In the genomic region with DNA sequence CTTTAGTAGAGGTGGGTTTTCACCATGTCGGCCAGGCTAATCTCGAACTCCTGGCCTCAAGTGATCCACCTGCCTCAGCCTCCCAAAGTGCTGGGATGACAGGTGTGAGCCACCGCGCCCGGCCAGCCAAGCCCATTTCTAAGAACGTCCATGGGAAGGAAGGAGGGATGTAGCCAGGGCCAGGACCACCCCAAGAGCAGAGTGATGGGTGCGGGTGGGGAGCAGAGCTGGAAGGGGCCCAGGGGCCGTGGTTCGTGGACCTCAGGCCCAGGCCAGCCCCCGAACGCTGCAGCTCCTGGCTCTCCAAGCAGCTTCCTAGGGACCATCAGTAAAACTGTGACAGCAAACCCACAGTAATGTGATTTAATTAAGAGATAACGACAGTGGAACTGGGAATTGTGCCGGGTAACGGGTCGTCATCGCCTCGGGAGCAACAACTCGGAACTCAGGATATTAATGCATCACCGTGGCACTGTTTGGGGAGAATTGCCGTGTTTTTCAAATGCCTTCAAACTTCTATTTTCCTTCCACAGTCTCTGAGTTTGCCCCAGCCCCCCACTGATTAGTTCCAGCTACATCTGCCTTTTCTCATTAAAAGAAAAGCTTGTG, we compare ENCODE assay signal across 19 cellular contexts.
"Had no signal": no experiment of that assay in that cellular context is flagged by ENCODE, and none has a peak within 500 bp of the region (broad histone marks: within the 10 kb centered on the region; RNA-seq: fewer than 3 reads in every experiment).

No MANE protein-coding gene starts in this region.

- H3K4me1 ChIP-seq: adrenal gland, breast epithelium, lower lobe of right lung, SJSA1, suprapubic skin, transverse colon had no signal

- H3K36me3 ChIP-seq: adrenal gland, breast epithelium, lower lobe of right lung, neutrophil, SJSA1, suprapubic skin, transverse colon had no signal

- DNase-seq: activated B cell treated with CpG ODN at 0.5 μM for 24 hours; activated CD4-positive, alpha-beta memory T cell treated with anti-CD3 and anti-CD28 coated beads, Interleukin-2, amount 10 ng/mL, durations not matched to agents 7 days and 5 days; activated CD4-positive, alpha-beta T cell treated with anti-CD3 and anti-CD28 coated beads for 48 hours; activated gamma-delta T cell; activated T-cell treated with anti-CD3 and anti-CD28 coated beads, Interleukin-2, amount 50 U/mL, for 48 hours; effector CD4-positive, alpha-beta T cell; hippocampal formation; left colon; lower lobe of right lung; natural killer cell; transverse colon had no signal

- H3K4me1 Mint-ChIP-seq: activated B cell treated with CpG ODN at 0.5 μM for 24 hours; activated CD4-positive, alpha-beta memory T cell treated with anti-CD3 and anti-CD28 coated beads, Interleukin-2, amount 10 ng/mL, durations not matched to agents 7 days and 5 days; natural killer cell had no signal

- H3K9me3 Mint-ChIP-seq: activated B cell treated with CpG ODN at 0.5 μM for 24 hours; activated CD4-positive, alpha-beta memory T cell treated with anti-CD3 and anti-CD28 coated beads, Interleukin-2, amount 10 ng/mL, durations not matched to agents 7 days and 5 days; activated naive CD4-positive, alpha-beta T cell treated with anti-CD3 and anti-CD28 coated beads, Interleukin-2, amount 50 U/mL, for 72 hours; natural killer cell; stimulated activated naive CD8-positive, alpha-beta T cell treated with anti-CD3 and anti-CD28 coated beads, Interleukin-15, Interleukin-2, amounts not matched to agents 100 ng/mL and 50 ng/mL, for 24 hours; T-helper 2 cell treated with Interferon-gamma antibody and Interleukin-4, amounts not matched to agents 5 μg/mL and 100 μg/mL, for 36 hours had no signal

- H3K4me3 ChIP-seq: adrenal gland, breast epithelium, lower lobe of right lung, SJSA1, suprapubic skin, transverse colon had no signal

- H3K9me3 ChIP-seq: adrenal gland, lower lobe of right lung, neutrophil, SJSA1, suprapubic skin, transverse colon had no signal

- H3K36me3 Mint-ChIP-seq: activated naive CD4-positive, alpha-beta T cell treated with anti-CD3 and anti-CD28 coated beads, Interleukin-2, amount 50 U/mL, for 72 hours; natural killer cell had no signal

- H3K4me3 Mint-ChIP-seq: activated B cell treated with CpG ODN at 0.5 μM for 24 hours; activated CD4-positive, alpha-beta memory T cell treated with anti-CD3 and anti-CD28 coated beads, Interleukin-2, amount 10 ng/mL, durations not matched to agents 7 days and 5 days; natural killer cell; stimulated activated naive CD8-positive, alpha-beta T cell treated with anti-CD3 and anti-CD28 coated beads, Interleukin-15, Interleukin-2, amounts not matched to agents 100 ng/mL and 50 ng/mL, for 24 hours; T-helper 2 cell treated with Interferon-gamma antibody and Interleukin-4, amounts not matched to agents 5 μg/mL and 100 μg/mL, for 36 hours had no signal

- H3K27me3 ChIP-seq: neutrophil, SJSA1 had no signal

- H3K27ac Mint-ChIP-seq: activated B cell treated with CpG ODN at 0.5 μM for 24 hours; activated CD4-positive, alpha-beta memory T cell treated with anti-CD3 and anti-CD28 coated beads, Interleukin-2, amount 10 ng/mL, durations not matched to agents 7 days and 5 days; activated naive CD4-positive, alpha-beta T cell treated with anti-CD3 and anti-CD28 coated beads, Interleukin-2, amount 50 U/mL, for 72 hours; natural killer cell; stimulated activated naive CD8-positive, alpha-beta T cell treated with anti-CD3 and anti-CD28 coated beads, Interleukin-15, Interleukin-2, amounts not matched to agents 100 ng/mL and 50 ng/mL, for 24 hours; T-helper 2 cell treated with Interferon-gamma antibody and Interleukin-4, amounts not matched to agents 5 μg/mL and 100 μg/mL, for 36 hours had no signal

- H3K27ac ChIP-seq: adrenal gland, breast epithelium, lower lobe of right lung, neutrophil, SJSA1, suprapubic skin, transverse colon had no signal

- H3K27me3 Mint-ChIP-seq: stimulated activated naive CD8-positive, alpha-beta T cell treated with anti-CD3 and anti-CD28 coated beads, Interleukin-15, Interleukin-2, amounts not matched to agents 100 ng/mL and 50 ng/mL, for 24 hours had no signal

- ATAC-seq: lower lobe of right lung, natural killer cell had no signal
